ENCODE assay signal across 19 cellular contexts in genomic region chr7:149790754-149791360, GRCh38. TPM values are rescaled to one million over a fixed set of nuclear protein-coding genes. Genes with fewer than 3 reads are reported as not detected.
"Had no signal": no experiment of that assay in that cellular context is flagged by ENCODE, and none has a peak within 500 bp of the region (broad histone marks: within the 10 kb centered on the region; RNA-seq: fewer than 3 reads in every experiment).

No MANE protein-coding gene starts in this region.

- FAIRE-seq: RCC 7860, TTC549 had no signal

- H3K27ac Mint-ChIP-seq: activated CD8-positive, alpha-beta T cell treated with anti-CD3 and anti-CD28 coated beads for 36 hours; activated naive CD8-positive, alpha-beta T cell treated with anti-CD3 and anti-CD28 coated beads, Interleukin-2, amount 10 ng/mL, durations not matched to agents 7 days and 5 days; activated T-cell treated with anti-CD3 and anti-CD28 coated beads, Interleukin-2, amount 50 U/mL, for 72 hours; activated T-helper 2 cell treated with anti-CD3 and anti-CD28 coated beads, Interferon-gamma antibody, Interleukin-2, Interleukin-4, amounts not matched to agents 10 μg/mL and 5 μg/mL and 100 μg/mL, durations not matched to agents 14 hours and 24 hours and 36 hours had no signal

- H3K9me3 ChIP-seq: adrenal gland had no signal

- H3K4me3 ChIP-seq: adrenal gland had no signal

- ATAC-seq: activated CD4-positive, CD25-positive, alpha-beta regulatory T cell treated with anti-CD3 and anti-CD28 coated beads, Interleukin-2, amount 50 U/mL, for 24 hours; PC-3 had no signal

- DNase-seq: activated CD8-positive, alpha-beta memory T cell treated with anti-CD3 and anti-CD28 coated beads, Interleukin-2, amount 50 U/mL, for 4 hours; Kasumi-1; NCI-H1105 treated with DMSO at 0.1 percent for 48 hours; NCI-H1436 treated with DMSO at 0.1 percent for 48 hours; NCI-H187; NCI-H2081 treated with DMSO at 0.1 percent for 48 hours; NCI-H446; PC-3; SIG-M5; T1000 had no signal

- H3K36me3 Mint-ChIP-seq: activated naive CD8-positive, alpha-beta T cell treated with anti-CD3 and anti-CD28 coated beads, Interleukin-2, amount 10 ng/mL, durations not matched to agents 7 days and 5 days had no signal

- H3K27ac ChIP-seq: adrenal gland, WERI-Rb-1 had no signal

- H3K36me3 ChIP-seq: adrenal gland, WERI-Rb-1 had no signal

- H3K9me3 Mint-ChIP-seq: activated CD8-positive, alpha-beta T cell treated with anti-CD3 and anti-CD28 coated beads for 36 hours; activated naive CD8-positive, alpha-beta T cell treated with anti-CD3 and anti-CD28 coated beads, Interleukin-2, amount 10 ng/mL, durations not matched to agents 7 days and 5 days; activated T-cell treated with anti-CD3 and anti-CD28 coated beads, Interleukin-2, amount 50 U/mL, for 72 hours; activated T-helper 2 cell treated with anti-CD3 and anti-CD28 coated beads, Interferon-gamma antibody, Interleukin-2, Interleukin-4, amounts not matched to agents 10 μg/mL and 5 μg/mL and 100 μg/mL, durations not matched to agents 14 hours and 24 hours and 36 hours had no signal

- H3K4me3 Mint-ChIP-seq: activated CD8-positive, alpha-beta T cell treated with anti-CD3 and anti-CD28 coated beads for 36 hours; activated naive CD8-positive, alpha-beta T cell treated with anti-CD3 and anti-CD28 coated beads, Interleukin-2, amount 10 ng/mL, durations not matched to agents 7 days and 5 days had no signal

RNA-seq across cellular contexts. Expression of gene ZNF467, which starts 17.5 kb away (rescaled TPM):
- total RNA-seq: activated T-helper 2 cell treated with anti-CD3 and anti-CD28 coated beads, Interferon-gamma antibody, Interleukin-2, Interleukin-4, amounts not matched to agents 10 μg/mL and 5 μg/mL and 100 μg/mL, durations not matched to agents 14 hours and 24 hours and 36 hours had no signal
